Comparison of ENCODE assay signal across 1 cellular context in genomic region chr3:49492969-49493368, GRCh38.
TF ChIP-seq lines count a peak whose summit lies in the region.

No MANE protein-coding gene starts in this region.

TF ChIP-seq in GM23338, 12 proteins besides CTCF, POLR2A, EP300 and RAD21:
- no peak for TF ChIP-seq REST (IDR thresholded peaks at IDR 0.05; ENCODE audit: unreplicated experiment)
TF ChIP-seq in GM23338: peak in this region for 0.
